8 cellular contexts compared by ENCODE assay signal in genomic region chrX:65595460-65595876, GRCh38.
A peak's percentile ranks its signal among the peaks of the same experiment; 100 is the strongest.
DNase-seq lines count a peak whose midpoint lies in the region; ATAC-seq and TF ChIP-seq lines count a peak whose summit lies in the region.

No MANE protein-coding gene starts in this region.

- H3K4me1 ChIP-seq in foreskin keratinocyte = peaks cover 7% of the 10 kb centered on the region

- DNase-seq in Daoy (ENCODE audit: low read depth) = peak; percentile 87
- peak; percentile 69 for DNase-seq in GOT3 (lab: John Stamatoyannopoulos, UW)
- DNase-seq in LoVo (ENCODE audit: low spot score) = peak; percentile 71
- peak; percentile 77 for DNase-seq in SIG-M5 (lab: John Stamatoyannopoulos, UW)
- DNase-seq in activated gamma-delta T cell treated with anti-CD3 and anti-CD28 coated beads, Interleukin-2, amount 50 U/mL, for 16 hours (ENCODE audit: low read depth) = peak; percentile 89
- peak; percentile 78 to 86 for DNase-seq in foreskin keratinocyte
- peak in 54 of 56 donors; percentile 5 to 93 (median 63) for DNase-seq in nucleus accumbens (lab: John Stamatoyannopoulos, UW)
- DNase-seq in substantia nigra (lab: John Stamatoyannopoulos, UW) = peak in 48 of 49 donors; percentile 2 to 92 (median 76)

- ATAC-seq in foreskin keratinocyte = peak; percentile 85

- H3K27ac ChIP-seq in foreskin keratinocyte (peak overlapping the region; percentile 65), substantia nigra (ENCODE audit: low read depth, low read length, poor library complexity, severe bottlenecking) (peak overlapping the region; percentile 66)

- no peaks in the 10 kb centered on the region for H3K27me3 ChIP-seq in foreskin keratinocyte

- peak; percentile 99 for TF ChIP-seq CTCF in foreskin keratinocyte (conservative IDR thresholded peaks at IDR 0.05)

Comparison
In these comparisons a context has a peak if more than half of its experiments do, and no peak if none do; other contexts are left out.
1. Peak in every context shown above with its lines: DNase-seq, ATAC-seq and H3K27ac ChIP-seq.